8 cellular contexts compared by ENCODE assay signal in genomic region chr5:127928053-127928452, GRCh38.
"Had no signal": no experiment of that assay in that cellular context is flagged by ENCODE, and none has a peak within 500 bp of the region (broad histone marks: within the 10 kb centered on the region; RNA-seq: fewer than 3 reads in every experiment).

No MANE protein-coding gene starts in this region.

- FAIRE-seq: HTR-8/SVneo, K562 had no signal

- H3K27ac ChIP-seq: GM23248 had no signal

- H3K9ac ChIP-seq: GM23248 had no signal

- H3K36me3 ChIP-seq: HAP-1 had no signal

- ATAC-seq: HCT116, K562 had no signal

- DNase-seq: GM23248, GOT3, H7, IMR-90 had no signal

- H3K9me3 ChIP-seq: HAP-1 had no signal

- H3K4me3 ChIP-seq: GM23248, HAP-1, K562 had no signal
